In genomic region chr1:40092241-40092640, GRCh38 we compare ENCODE assay signal across 22 cellular contexts. TPM values are rescaled to one million over a fixed set of nuclear protein-coding genes. Genes with fewer than 3 reads are reported as not detected.
DNase-seq lines count a peak whose midpoint lies in the region; ATAC-seq and TF ChIP-seq lines count a peak whose summit lies in the region.
"Had no signal": no experiment of that assay in that cellular context is flagged by ENCODE, and none has a peak within 500 bp of the region (broad histone marks: within the 10 kb centered on the region; RNA-seq: fewer than 3 reads in every experiment).

No MANE protein-coding gene starts in this region.

- no peak for TF ChIP-seq CTCF in HFFc6 (IDR thresholded peaks at IDR 0.05)

- H3K9me3 Mint-ChIP-seq in HFFc6: no peaks in the 10 kb centered on the region
- H3K9me3 Mint-ChIP-seq: CD4-positive, alpha-beta T cell; CD8-positive, alpha-beta memory T cell had no signal

- H3K36me3 Mint-ChIP-seq in HFFc6 (ENCODE audit: low read depth): peaks cover 15% of the 10 kb centered on the region; the same call in 1 of the 2 replicates

- no peaks in the 10 kb centered on the region for H3K27me3 Mint-ChIP-seq in HFFc6 (ENCODE audit: insufficient read depth)

- H3K4me3 Mint-ChIP-seq in HFFc6: no peak overlapping the region
- H3K4me3 Mint-ChIP-seq: CD4-positive, alpha-beta T cell had no signal

- DNase-seq in HFFc6 (no peak), NCI-H226 (peak; percentile 7), foreskin melanocyte (peak; percentile 37), myocyte (ENCODE audit: low read depth) (peak; percentile 22), SIG-M5 (lab: John Stamatoyannopoulos, UW) (no peak), NCI-H2171 (lab: John Stamatoyannopoulos, UW) (no peak), GM03348 (ENCODE audit: low spot score) (no peak)
- DNase-seq: 8988T; ACHN; AML-193; BE2C; CD4-positive, alpha-beta T cell; CD8-positive, alpha-beta memory T cell; DMS 273 treated with DMSO at 0.1 percent for 48 hours; DMS79; EL; GDM1; GM23248; H7; HCEC 1CT had no signal

- ATAC-seq in GM19397 (IDR thresholded peaks at IDR 0.05; ENCODE audit: unreplicated experiment): no peak
- ATAC-seq: A549 had no signal

- H3K4me1 Mint-ChIP-seq in HFFc6 (ENCODE audit: low read depth): peaks cover 48% of the 10 kb centered on the region

- H3K27ac Mint-ChIP-seq in HFFc6: 0 out of 2 replicates have a peak overlapping the region, but pooled peaks have one; percentile 18
- H3K27ac Mint-ChIP-seq: CD4-positive, alpha-beta T cell had no signal

RNA-seq across cellular contexts. Expression of gene PPT1, which starts 4.8 kb away (rescaled TPM):
- total RNA-seq in HFFc6 (2021; fragmentation: NEBNext Ultra II Directional; extraction: Animal tissue kit (Norgen Biotek cat#: 25700)): 10 to 100 TPM; 73.1 to 88.8 (median 82.5) TPM
- total RNA-seq in myocyte: 42.0 and 46.4 TPM in 2 replicates
- 38.8 TPM for polyA plus RNA-seq in myocyte (2012)

RNA-seq across cellular contexts. Expression of gene CAP1, which starts 51.7 kb away (rescaled TPM):
- 100 to 1,000 TPM; 665 to 743 (median 688) TPM for total RNA-seq in HFFc6 (2021; fragmentation: NEBNext Ultra II Directional; extraction: Animal tissue kit (Norgen Biotek cat#: 25700))
- total RNA-seq in myocyte: 121 and 122 TPM in 2 replicates
- 321 TPM for polyA plus RNA-seq in myocyte (2012)

Comparison
In these comparisons a context has a peak if more than half of its experiments do, and no peak if none do; other contexts are left out.
1. DNase-seq: peak in NCI-H226 (single experiment), foreskin melanocyte (single experiment) and myocyte (single experiment); none in HFFc6 (single experiment), SIG-M5 (single experiment), NCI-H2171 (single experiment) and GM03348 (single experiment).